In genomic region chrX:56068274-56068758, GRCh38 we compare ENCODE assay signal across 1 cellular context.
TF ChIP-seq lines count a peak whose summit lies in the region.

No MANE protein-coding gene starts in this region.

TF ChIP-seq in HepG2, 621 proteins besides CTCF, POLR2A, EP300 and RAD21:
- TF ChIP-seq ZBTB40 (IDR thresholded peaks at IDR 0.05) (no peak), ZBTB40 (CRISPR knock-in tag; IDR thresholded peaks at IDR 0.05) (no peak), SALL1 (CRISPR knock-in tag; IDR thresholded peaks at IDR 0.05) (no peak), SRSF9 (IDR thresholded peaks at IDR 0.05; ENCODE audit: borderline replicate concordance, insufficient read depth, low read depth, low read length, poor library complexity, severe bottlenecking) (no peak), KLF11 (CRISPR knock-in tag; IDR thresholded peaks at IDR 0.05) (no peak), NR2C2 (CRISPR knock-in tag; IDR thresholded peaks at IDR 0.05; ENCODE audit: borderline replicate concordance) (no peak), ZSCAN29 (CRISPR knock-in tag; conservative IDR thresholded peaks at IDR 0.05) (no peak), SOX13 (IDR thresholded peaks at IDR 0.05) (no peak), SOX13 (CRISPR knock-in tag; conservative IDR thresholded peaks at IDR 0.05 in 1 of 2, IDR thresholded peaks at IDR 0.05 in 1 of 2) (no peak), SNRNP70 (IDR thresholded peaks at IDR 0.05; ENCODE audit: low read depth, low read length) (no peak), SRF (IDR thresholded peaks at IDR 0.05; ENCODE audit: low read depth, low read length) (no peak), FOXO1 (CRISPR knock-in tag; IDR thresholded peaks at IDR 0.05) (no peak), ZNF280D (CRISPR knock-in tag; IDR thresholded peaks at IDR 0.05) (no peak), IRF2 (CRISPR knock-in tag; IDR thresholded peaks at IDR 0.05) (no peak), ZEB1 (IDR thresholded peaks at IDR 0.05; ENCODE audit: insufficient replicate concordance, low read depth) (no peak), ZFP41 (CRISPR knock-in tag; IDR thresholded peaks at IDR 0.05; ENCODE audit: borderline replicate concordance) (no peak), MAFK (conservative IDR thresholded peaks at IDR 0.05 in 1 of 2, IDR thresholded peaks at IDR 0.05 in 1 of 2; ENCODE audit: low read length in 2 of 2) (no peak), SKI (IDR thresholded peaks at IDR 0.05; ENCODE audit: partially characterized antibody) (no peak), ONECUT2 (CRISPR knock-in tag; IDR thresholded peaks at IDR 0.05) (no peak)
- TF ChIP-seq, protein P1, sequence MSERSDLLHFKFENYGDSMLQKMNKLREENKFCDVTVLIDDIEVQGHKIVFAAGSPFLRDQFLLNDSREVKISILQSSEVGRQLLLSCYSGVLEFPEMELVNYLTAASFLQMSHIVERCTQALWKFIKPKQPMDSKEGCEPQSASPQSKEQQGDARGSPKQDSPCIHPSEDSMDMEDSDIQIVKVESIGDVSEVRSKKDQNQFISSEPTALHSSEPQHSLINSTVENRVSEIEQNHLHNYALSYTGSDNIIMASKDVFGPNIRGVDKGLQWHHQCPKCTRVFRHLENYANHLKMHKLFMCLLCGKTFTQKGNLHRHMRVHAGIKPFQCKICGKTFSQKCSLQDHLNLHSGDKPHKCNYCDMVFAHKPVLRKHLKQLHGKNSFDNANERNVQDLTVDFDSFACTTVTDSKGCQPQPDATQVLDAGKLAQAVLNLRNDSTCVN (CRISPR knock-in tag; IDR thresholded peaks at IDR 0.05; ENCODE audit: borderline replicate concordance): no peak
